Comparison of ENCODE assay signal across 9 cellular contexts in genomic region chr15:83486363-83486762, GRCh38. TPM values are rescaled to one million over a fixed set of nuclear protein-coding genes. Genes with fewer than 3 reads are reported as not detected.
"Had no signal": no experiment of that assay in that cellular context is flagged by ENCODE, and none has a peak within 500 bp of the region (broad histone marks: within the 10 kb centered on the region; RNA-seq: fewer than 3 reads in every experiment).

No MANE protein-coding gene starts in this region.

- H3K4me2 ChIP-seq: KMS-11 had no signal

- ATAC-seq: HepG2 had no signal

- H3K9ac ChIP-seq: KMS-11 had no signal

- DNase-seq: IMR-90, Karpas-422, KBM-7 had no signal

- H3K27ac ChIP-seq: HL-60, KMS-11 had no signal

- FAIRE-seq: HepG2, HTR-8/SVneo had no signal

RNA-seq across cellular contexts. Expression of gene SH3GL3, which starts 39.2 kb away (rescaled TPM):
- total RNA-seq: HepG2, HT-29, IMR-90 had no signal
- polyA plus RNA-seq: HepG2, IgD-negative memory B cell, IMR-90 had no signal
